8 cellular contexts compared by ENCODE assay signal in the genomic region with DNA sequence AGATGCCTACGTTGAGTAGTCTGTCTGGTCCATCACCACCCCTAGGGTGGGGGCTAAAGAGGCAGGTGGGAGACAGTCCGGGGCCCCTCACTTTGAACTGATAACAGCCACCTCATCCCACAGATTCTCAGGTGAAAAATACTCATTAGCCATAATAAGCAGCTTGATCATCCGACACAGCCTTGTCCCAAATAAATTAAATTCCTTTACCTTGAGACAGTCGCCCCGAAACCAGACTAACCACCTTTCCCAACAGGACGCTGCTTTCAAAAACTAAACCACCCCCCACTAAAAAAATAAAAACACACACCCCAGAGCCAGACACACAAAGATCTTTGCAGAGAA.
A peak's percentile ranks its signal among the peaks of the same experiment; 100 is the strongest.
DNase-seq lines count a peak whose midpoint lies in the region; ATAC-seq, FAIRE-seq and TF ChIP-seq lines count a peak whose summit lies in the region.

No MANE protein-coding gene starts in this region.

- no peak for FAIRE-seq in endothelial cell of umbilical vein (lab: Jason Lieb, UNC)
- no peak for FAIRE-seq in D721Med (lab: Jason Lieb, UNC)

- intact Hi-C loops in Calu3 (cut with micrococcal nuclease; ENCODE audit: unreplicated experiment) (loop anchor here (2.0 to 5.0 kb wide), 2 partner anchors 96 to 174 kb away; no protein-coding TSS in a partner anchor), OCI-LY7 (cut with micrococcal nuclease; ENCODE audit: unreplicated experiment) (loop anchor here (2.0 to 5.0 kb wide), 2 partner anchors 174 to 196 kb away; no protein-coding TSS in a partner anchor), endothelial cell of umbilical vein (cut with micrococcal nuclease) (loop anchor here (5.0 kb wide), 1 partner anchor 166 kb away; no protein-coding TSS in a partner anchor), ovary (cut with DNase I) (loop anchor here in 1 of 4 donors (10.0 kb wide), 1 partner anchor 58 kb away; no protein-coding TSS in a partner anchor)

- TF ChIP-seq EP300 in ovary (IDR thresholded peaks at IDR 0.05), result no peak

- BruUV-seq in Calu3 (replicated peaks; lab: Mats Ljungman, UMichigan) (TSS peak; percentile 88), OCI-LY7 (replicated peaks; lab: Mats Ljungman, UMichigan) (TSS peak; percentile 88), endothelial cell of umbilical vein (replicated peaks; lab: Mats Ljungman, UMichigan) (no TSS peak)

- TF ChIP-seq POLR2A in endothelial cell of umbilical vein (IDR thresholded peaks at IDR 0.05; ENCODE audit: low read depth, low read length), result no peak
- TF ChIP-seq POLR2A in ovary (IDR thresholded peaks at IDR 0.05), result no peak

- peaks cover 2 to 3% of the 10 kb centered on the region in 2 experiments for H3K27me3 ChIP-seq in endothelial cell of umbilical vein (ENCODE audit: control insufficient read depth in 2 of 2, insufficient read depth in 2 of 2, low read length in 2 of 2)
- no peaks in the 10 kb centered on the region for H3K27me3 ChIP-seq in ovary

- H3K9me3 Mint-ChIP-seq in Calu3 (ENCODE audit: low read depth, unreplicated experiment), result no peaks in the 10 kb centered on the region

- peak overlapping the region; percentile 75 for H3K4me3 ChIP-seq in OCI-LY7 (ENCODE audit: low read depth, low read length, poor library complexity, severe bottlenecking)
- H3K4me3 ChIP-seq in endothelial cell of umbilical vein (replicated peaks in 1 of 3; ENCODE audit: insufficient read depth in 1 of 3, low read depth in 1 of 3, low read length in 3 of 3), result peak overlapping the region; percentile 58 to 92 (median 75)
- H3K4me3 ChIP-seq in ovary, result peak overlapping the region; percentile 63

- ATAC-seq in GM18861 (IDR thresholded peaks at IDR 0.05; ENCODE audit: unreplicated experiment) (no peak), GM18909 (IDR thresholded peaks at IDR 0.05; ENCODE audit: poor library complexity, unreplicated experiment) (no peak)

- peaks cover 29% of the 10 kb centered on the region for H3K4me1 Mint-ChIP-seq in Calu3 (ENCODE audit: low read depth, unreplicated experiment)

- DNase-seq in Calu3 (no peak), OCI-LY7 (ENCODE audit: low spot score) (no peak), endothelial cell of umbilical vein (ENCODE audit: low read depth, low spot score) (no peak), ovary (no peak), DMS114 treated with DMSO at 0.1 percent for 48 hours (lab: John Stamatoyannopoulos, UW; ENCODE audit: unreplicated experiment) (no peak), D721Med (ENCODE audit: insufficient read length, low spot score) (no peak)

- H3K9me2 ChIP-seq in OCI-LY7 (ENCODE audit: insufficient read depth, low read length), result no peaks in the 10 kb centered on the region

- TF ChIP-seq CTCF in Calu3 (IDR thresholded peaks at IDR 0.05; ENCODE audit: unreplicated experiment) (no peak), OCI-LY7 (conservative IDR thresholded peaks at IDR 0.05; ENCODE audit: low read length) (no peak), endothelial cell of umbilical vein (IDR thresholded peaks at IDR 0.05; ENCODE audit: extremely low read depth in 1 of 2, insufficient read depth in 1 of 2, low read depth in 1 of 2, low read length in 2 of 2) (no peak), ovary (IDR thresholded peaks at IDR 0.05) (no peak), D721Med (IDR thresholded peaks at IDR 0.05; ENCODE audit: insufficient read depth, missing control alignments) (no peak)

- peaks cover 24% of the 10 kb centered on the region for H3K36me3 Mint-ChIP-seq in Calu3 (ENCODE audit: insufficient read depth, unreplicated experiment)

- H3K79me2 ChIP-seq in OCI-LY7 (ENCODE audit: insufficient read depth, low read depth, low read length) (no peaks in the 10 kb centered on the region), endothelial cell of umbilical vein (ENCODE audit: control insufficient read depth, insufficient read depth, low read length) (no peaks in the 10 kb centered on the region)

- CTCF ChIA-PET in Calu3 (lab: Charles Lee), result interaction anchor here (0.6 to 1.4 kb wide), 2 partner anchors 16 to 164 kb away, joined by 3 read pairs; no protein-coding TSS in a partner anchor
- CTCF ChIA-PET in OCI-LY7 (lab: Charles Lee; ENCODE audit: unreplicated experiment), result no interaction called here
- CTCF ChIA-PET in endothelial cell of umbilical vein (lab: Charles Lee), result no interaction called here

- peaks cover 9% of the 10 kb centered on the region for H3K4me1 ChIP-seq in OCI-LY7 (ENCODE audit: insufficient read depth, low read length, poor library complexity, severe bottlenecking)
- no peaks in the 10 kb centered on the region for H3K4me1 ChIP-seq in endothelial cell of umbilical vein (ENCODE audit: control insufficient read depth, extremely low read depth, insufficient read depth, low read length)
- H3K4me1 ChIP-seq in ovary (ENCODE audit: insufficient read depth), result no peaks in the 10 kb centered on the region

- 81 to 87% (median 83%) methylated on average over 6 of the region's 6 CpGs for WGBS in ovary, 3 donors

- peak overlapping the region; percentile 89; the same call in 1 of the 2 replicates for H2AFZ ChIP-seq in OCI-LY7 (ENCODE audit: low read length)
- no peak overlapping the region for H2AFZ ChIP-seq in endothelial cell of umbilical vein (ENCODE audit: low read depth, low read length)

- peak overlapping the region; percentile 62 for H3K9ac ChIP-seq in endothelial cell of umbilical vein (replicated peaks; ENCODE audit: extremely low read depth, insufficient read depth, low read length)

- dilution Hi-C loops in endothelial cell of umbilical vein (cut with MboI; ENCODE audit: extremely low pct_ligation_motif_present, low sequenced_read_pairs), result no loop called here

- H3K27ac ChIP-seq in OCI-LY7 (ENCODE audit: low read depth, low read length, poor library complexity, severe bottlenecking), result no peak overlapping the region
- H3K27ac ChIP-seq in endothelial cell of umbilical vein (ENCODE audit: insufficient read depth, low read depth, low read length), result no peak overlapping the region
- H3K27ac ChIP-seq in ovary, result no peak overlapping the region

- H4K20me1 ChIP-seq in OCI-LY7 (ENCODE audit: insufficient read depth, low read length) (no peaks in the 10 kb centered on the region), endothelial cell of umbilical vein (replicated peaks; ENCODE audit: control insufficient read depth, extremely low read depth, insufficient read depth, low read length) (no peaks in the 10 kb centered on the region)

- peak overlapping the region; percentile 27 for H3K27ac Mint-ChIP-seq in Calu3 (ENCODE audit: unreplicated experiment)

- H3K36me3 ChIP-seq in OCI-LY7 (ENCODE audit: insufficient read depth, low read length) (no peaks in the 10 kb centered on the region), endothelial cell of umbilical vein (ENCODE audit: control insufficient read depth in 2 of 2, extremely low read depth in 1 of 2, insufficient read depth in 2 of 2, low read length in 2 of 2) (no peaks in the 10 kb centered on the region), ovary (no peaks in the 10 kb centered on the region)

- no peaks in the 10 kb centered on the region for H3K9me3 ChIP-seq in OCI-LY7 (ENCODE audit: low read length)
- H3K9me3 ChIP-seq in endothelial cell of umbilical vein (replicated peaks; ENCODE audit: control insufficient read depth, insufficient read depth, low read length), result no peaks in the 10 kb centered on the region
- H3K9me3 ChIP-seq in ovary, result no peaks in the 10 kb centered on the region

- no peaks in the 10 kb centered on the region for H3K27me3 Mint-ChIP-seq in Calu3 (ENCODE audit: unreplicated experiment)

- H3K4me2 ChIP-seq in OCI-LY7 (ENCODE audit: low read length) (peak overlapping the region; percentile 72), endothelial cell of umbilical vein (ENCODE audit: insufficient read depth, low read length) (peak overlapping the region; percentile 65)

- no peaks in the 10 kb centered on the region for H3K9me1 ChIP-seq in endothelial cell of umbilical vein (replicated peaks; ENCODE audit: control insufficient read depth, extremely low read depth, insufficient read depth, low read length)

- H3K4me3 Mint-ChIP-seq in Calu3 (ENCODE audit: low read depth, unreplicated experiment), result peak overlapping the region; percentile 67

- POLR2A ChIA-PET in OCI-LY7 (lab: Charles Lee) (no interaction called here), endothelial cell of umbilical vein (lab: Charles Lee) (no interaction called here)

TF ChIP-seq in endothelial cell of umbilical vein, 7 proteins besides CTCF, POLR2A, EP300 and RAD21:
- TF ChIP-seq MAX (IDR thresholded peaks at IDR 0.05; ENCODE audit: insufficient read depth, insufficient read length), result no peak
- no peak for TF ChIP-seq FOS (IDR thresholded peaks at IDR 0.05; ENCODE audit: borderline replicate concordance, insufficient read depth, low read length)
- TF ChIP-seq JUN (IDR thresholded peaks at IDR 0.05; ENCODE audit: borderline replicate concordance, insufficient read depth, insufficient read length, low read depth), result no peak
- TF ChIP-seq MYC (IDR thresholded peaks at IDR 0.05; ENCODE audit: low read depth, low read length), result no peak
- TF ChIP-seq EZH2 (IDR thresholded peaks at IDR 0.05; ENCODE audit: borderline replicate concordance, low read depth, low read length, severe bottlenecking), result no peak
- TF ChIP-seq GATA2 (IDR thresholded peaks at IDR 0.05; ENCODE audit: insufficient read depth, insufficient read length, low read depth, low read length), result no peak
- TF ChIP-seq POLR2AphosphoS5 (IDR thresholded peaks at IDR 0.05; ENCODE audit: insufficient read depth, low read depth, low read length), result no peak
